In genomic region chr3:184710870-184711365, GRCh38 we compare ENCODE assay signal across 8 cellular contexts. TPM values are rescaled to one million over a fixed set of nuclear protein-coding genes. Genes with fewer than 3 reads are reported as not detected.
DNase-seq lines count a peak whose midpoint lies in the region; ATAC-seq and TF ChIP-seq lines count a peak whose summit lies in the region.

No MANE protein-coding gene starts in this region.

- H3K4me1 Mint-ChIP-seq in activated CD4-positive, alpha-beta memory T cell treated with anti-CD3 and anti-CD28 coated beads, Interleukin-2, amount 10 ng/mL, durations not matched to agents 7 days and 5 days: peaks cover 27% of the 10 kb centered on the region

- WGBS in ovary, 3 donors: 4 to 7% (median 7%) methylated on average over 13 of the region's 13 CpGs

- TF ChIP-seq EP300 in ovary (IDR thresholded peaks at IDR 0.05): no peak

- H3K27me3 ChIP-seq in HL-60 (ENCODE audit: insufficient read depth, poor library complexity, severe bottlenecking) (no peaks in the 10 kb centered on the region), ovary (no peaks in the 10 kb centered on the region)

- peaks cover 17% of the 10 kb centered on the region for H3K36me3 Mint-ChIP-seq in activated CD4-positive, alpha-beta memory T cell treated with anti-CD3 and anti-CD28 coated beads, Interleukin-2, amount 10 ng/mL, durations not matched to agents 7 days and 5 days (ENCODE audit: low read depth)

- no peak for TF ChIP-seq POLR2A in ovary (IDR thresholded peaks at IDR 0.05)

- H3K27ac ChIP-seq in HL-60 (replicated peaks): peak overlapping the region; percentile 88; the same call in 1 of the 2 replicates
- H3K27ac ChIP-seq in ovary: peak overlapping the region; percentile 88 to 89

- H3K9me3 Mint-ChIP-seq in activated CD4-positive, alpha-beta memory T cell treated with anti-CD3 and anti-CD28 coated beads, Interleukin-2, amount 10 ng/mL, durations not matched to agents 7 days and 5 days: peaks cover 14% of the 10 kb centered on the region

- peak overlapping the region; percentile 70 for H3K27ac Mint-ChIP-seq in activated CD4-positive, alpha-beta memory T cell treated with anti-CD3 and anti-CD28 coated beads, Interleukin-2, amount 10 ng/mL, durations not matched to agents 7 days and 5 days

- H3K4me3 ChIP-seq in HL-60 (replicated peaks; ENCODE audit: insufficient read depth, low read length) (peak overlapping the region; percentile 64), foreskin fibroblast (ENCODE audit: low read depth in 1 of 2, low read length in 2 of 2) (peak overlapping the region; percentile 69 to 80), ovary (peak overlapping the region; percentile 68)

- no peak for ATAC-seq in HG03520 (IDR thresholded peaks at IDR 0.05; ENCODE audit: unreplicated experiment)

- intact Hi-C loops in ovary (cut with DNase I): loop anchor here in 2 of 4 donors (5.0 to 10.0 kb wide), 3 partner anchors 54 to 144 kb away; no protein-coding TSS in a partner anchor

- peaks cover 10% of the 10 kb centered on the region for H3K4me1 ChIP-seq in ovary (ENCODE audit: insufficient read depth)

- H3K9me3 ChIP-seq in ovary: no peaks in the 10 kb centered on the region

- peak overlapping the region; percentile 80 for H3K4me3 Mint-ChIP-seq in activated CD4-positive, alpha-beta memory T cell treated with anti-CD3 and anti-CD28 coated beads, Interleukin-2, amount 10 ng/mL, durations not matched to agents 7 days and 5 days

- POLR2A ChIA-PET in activated CD4-positive, alpha-beta memory T cell treated with anti-CD3 and anti-CD28 coated beads, Interleukin-2, amount 10 ng/mL, durations not matched to agents 7 days and 5 days (lab: Charles Lee): interaction anchor here (0.8 to 1.4 kb wide), 2 partner anchors 102 to 144 kb away, joined by 3 read pairs; no protein-coding TSS in a partner anchor

- CTCF ChIA-PET in activated CD4-positive, alpha-beta memory T cell treated with anti-CD3 and anti-CD28 coated beads, Interleukin-2, amount 10 ng/mL, durations not matched to agents 7 days and 5 days (lab: Charles Lee): no interaction called here

- DNase-seq in EL (peak; percentile 18), GM20000 (ENCODE audit: low spot score) (peak; percentile 81), HL-60 (ENCODE audit: low read depth in 1 of 2, low spot score in 1 of 2) (no peak), foreskin fibroblast (peak in 1 of 2 donors; percentile 31), ovary (peak in 2 of 5 donors; percentile 31 to 45), NCI-H2227 (lab: John Stamatoyannopoulos, UW; ENCODE audit: unreplicated experiment) (no peak)
- DNase-seq in activated CD4-positive, alpha-beta memory T cell treated with anti-CD3 and anti-CD28 coated beads, Interleukin-2, amount 10 ng/mL, durations not matched to agents 7 days and 5 days: no peak

- H3K27me3 Mint-ChIP-seq in activated CD4-positive, alpha-beta memory T cell treated with anti-CD3 and anti-CD28 coated beads, Interleukin-2, amount 10 ng/mL, durations not matched to agents 7 days and 5 days: peaks cover 9% of the 10 kb centered on the region

- TF ChIP-seq CTCF in GM20000 (IDR thresholded peaks at IDR 0.05; ENCODE audit: extremely low read depth, missing control alignments) (no peak), HL-60 (IDR thresholded peaks at IDR 0.05; ENCODE audit: insufficient read depth, low read length) (no peak), foreskin fibroblast (IDR thresholded peaks at IDR 0.05; ENCODE audit: low read depth, low read length) (no peak), ovary (IDR thresholded peaks at IDR 0.05) (no peak)

- no peaks in the 10 kb centered on the region for H3K36me3 ChIP-seq in ovary

RNA-seq across cellular contexts. Expression of gene MAGEF1, which starts 0.9 kb away (rescaled TPM):
- total RNA-seq in activated CD4-positive, alpha-beta memory T cell treated with anti-CD3 and anti-CD28 coated beads, Interleukin-2, amount 10 ng/mL, durations not matched to agents 7 days and 5 days: 1 to 10 TPM; 5.3 to 5.8 TPM
- 10 to 100 TPM; 28.3 to 48.6 (median 39.7) TPM for total RNA-seq in ovary
- 10 to 100 TPM; 29.6 to 48.7 TPM for polyA plus RNA-seq in ovary

Comparison
In these comparisons a context has a peak if more than half of its experiments do, and no peak if none do; other contexts are left out.
1. DNase-seq: peak in EL (single experiment) and GM20000 (single experiment); none in HL-60 (0 of 2), activated CD4-positive, alpha-beta memory T cell treated with anti-CD3 and anti-CD28 coated beads, Interleukin-2, amount 10 ng/mL, durations not matched to agents 7 days and 5 days (single experiment) and NCI-H2227 (single experiment).
2. RNA of gene MAGEF1, which starts 0.9 kb away (total RNA-seq): 28.3 to 48.6 TPM in ovary; 5.3 to 5.8 TPM in activated CD4-positive, alpha-beta memory T cell treated with anti-CD3 and anti-CD28 coated beads, Interleukin-2, amount 10 ng/mL, durations not matched to agents 7 days and 5 days; every median in the first group is over 4 times any median in the second.
3. Peak in every context shown above with its lines, with median percentiles within 50 percentile points of each other: H3K4me3 ChIP-seq.